In the genomic region with DNA sequence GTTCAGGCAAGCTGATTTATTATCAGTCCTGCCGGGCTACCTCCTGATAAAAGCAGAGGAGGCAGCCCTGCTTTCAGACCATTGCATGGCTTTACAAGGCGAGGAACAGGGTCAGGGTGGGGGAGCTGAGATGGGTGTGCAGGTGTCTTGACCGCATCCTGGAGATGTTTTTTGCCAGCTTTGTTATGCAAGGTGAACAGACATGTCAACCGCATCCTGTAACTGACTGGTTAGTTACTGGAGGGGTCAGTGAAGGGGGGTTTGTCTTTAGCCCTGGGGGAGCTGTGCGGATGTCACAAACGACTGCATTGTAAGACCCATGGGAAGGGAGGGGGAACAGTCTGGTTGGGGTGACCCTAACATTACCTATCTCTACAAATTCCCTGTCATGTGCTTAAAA, we compare ENCODE assay signal across 17 cellular contexts. TPM values are rescaled to one million over a fixed set of nuclear protein-coding genes. Genes with fewer than 3 reads are reported as not detected.
DNase-seq lines count a peak whose midpoint lies in the region; ATAC-seq and TF ChIP-seq lines count a peak whose summit lies in the region.
"Had no signal": no experiment of that assay in that cellular context is flagged by ENCODE, and none has a peak within 500 bp of the region (broad histone marks: within the 10 kb centered on the region; RNA-seq: fewer than 3 reads in every experiment).

No MANE protein-coding gene starts in this region.

- no peak overlapping the region for H3K27ac Mint-ChIP-seq in effector memory CD8-positive, alpha-beta T cell
- no peak overlapping the region for H3K27ac Mint-ChIP-seq in naive thymus-derived CD8-positive, alpha-beta T cell
- H3K27ac Mint-ChIP-seq: activated naive CD4-positive, alpha-beta T cell treated with anti-CD3 and anti-CD28 coated beads, Interleukin-2, amount 50 U/mL, for 72 hours; T-helper 17 cell had no signal

- H3K36me3 ChIP-seq in gastroesophageal sphincter, result no peaks in the 10 kb centered on the region
- H3K36me3 ChIP-seq: sigmoid colon had no signal

- H3K9me3 ChIP-seq in gastroesophageal sphincter, result no peaks in the 10 kb centered on the region

- TF ChIP-seq POLR2A in gastroesophageal sphincter (IDR thresholded peaks at IDR 0.05), result no peak

- ATAC-seq in GM18858 (IDR thresholded peaks at IDR 0.05; ENCODE audit: unreplicated experiment), result peak; percentile 60
- peak; percentile 48 for ATAC-seq in GM21717 (IDR thresholded peaks at IDR 0.05; ENCODE audit: unreplicated experiment)
- peak; percentile 74 for ATAC-seq in HG03280 (IDR thresholded peaks at IDR 0.05; ENCODE audit: unreplicated experiment)
- peak; percentile 61 for ATAC-seq in effector memory CD8-positive, alpha-beta T cell (replicated peaks)
- ATAC-seq in naive thymus-derived CD8-positive, alpha-beta T cell, result no peak
- ATAC-seq in gastroesophageal sphincter, result no peak
- ATAC-seq: activated naive CD4-positive, alpha-beta T cell treated with anti-CD3 and anti-CD28 coated beads, Interleukin-2, amount 50 U/mL, for 72 hours; left lobe of liver; PC-3; T-helper 17 cell had no signal

- H3K27me3 ChIP-seq in gastroesophageal sphincter, result no peaks in the 10 kb centered on the region
- H3K27me3 ChIP-seq: sigmoid colon had no signal

- H3K27me3 Mint-ChIP-seq in effector memory CD8-positive, alpha-beta T cell, result no peaks in the 10 kb centered on the region
- H3K27me3 Mint-ChIP-seq in naive thymus-derived CD8-positive, alpha-beta T cell, result no peaks in the 10 kb centered on the region
- H3K27me3 Mint-ChIP-seq: T-helper 17 cell had no signal

- H3K27ac ChIP-seq in gastroesophageal sphincter, result no peak overlapping the region
- H3K27ac ChIP-seq: C4-2B, sigmoid colon had no signal

- H3K4me3 Mint-ChIP-seq in effector memory CD8-positive, alpha-beta T cell, result no peak overlapping the region
- H3K4me3 Mint-ChIP-seq in naive thymus-derived CD8-positive, alpha-beta T cell, result no peak overlapping the region
- H3K4me3 Mint-ChIP-seq: T-helper 17 cell had no signal

- H3K9me3 Mint-ChIP-seq in effector memory CD8-positive, alpha-beta T cell, result peaks cover 0 to 5% of the 10 kb centered on the region in 2 donors
- peaks cover 0 to 6% (median 0%) of the 10 kb centered on the region in 9 donors for H3K9me3 Mint-ChIP-seq in naive thymus-derived CD8-positive, alpha-beta T cell
- H3K9me3 Mint-ChIP-seq: activated naive CD4-positive, alpha-beta T cell treated with anti-CD3 and anti-CD28 coated beads, Interleukin-2, amount 50 U/mL, for 72 hours had no signal

- POLR2A ChIA-PET in naive thymus-derived CD8-positive, alpha-beta T cell (lab: Charles Lee), result no interaction called here

- WGBS in gastroesophageal sphincter (ENCODE audit: low coverage in 1 of 2), 2 donors, result 60% methylated on average over 3 of the region's 6 CpGs; no CpG with 5 or more reads in 1 of the 2 donors

- no peak for DNase-seq in effector memory CD8-positive, alpha-beta T cell
- no peak for DNase-seq in naive thymus-derived CD8-positive, alpha-beta T cell
- DNase-seq in GM20000 (ENCODE audit: low spot score) (no peak), COR-L47 (lab: John Stamatoyannopoulos, UW) (no peak)
- DNase-seq: central memory CD4-positive, alpha-beta T cell; IMR-90; NCI-H2029 treated with DMSO at 0.1 percent for 48 hours; PC-3; sigmoid colon; T-helper 17 cell had no signal

- no peaks in the 10 kb centered on the region for H3K4me1 ChIP-seq in gastroesophageal sphincter
- H3K4me1 ChIP-seq: sigmoid colon had no signal

- no peak overlapping the region for H3K4me3 ChIP-seq in gastroesophageal sphincter
- H3K4me3 ChIP-seq: sigmoid colon had no signal

- no peaks in the 10 kb centered on the region for H3K36me3 Mint-ChIP-seq in effector memory CD8-positive, alpha-beta T cell (ENCODE audit: insufficient read depth)
- no peaks in the 10 kb centered on the region for H3K36me3 Mint-ChIP-seq in naive thymus-derived CD8-positive, alpha-beta T cell
- H3K36me3 Mint-ChIP-seq: activated naive CD4-positive, alpha-beta T cell treated with anti-CD3 and anti-CD28 coated beads, Interleukin-2, amount 50 U/mL, for 72 hours had no signal

- no peak for TF ChIP-seq EP300 in gastroesophageal sphincter (IDR thresholded peaks at IDR 0.05)

- H3K4me1 Mint-ChIP-seq in effector memory CD8-positive, alpha-beta T cell (ENCODE audit: low read depth in 2 of 2), result no peaks in the 10 kb centered on the region
- no peaks in the 10 kb centered on the region for H3K4me1 Mint-ChIP-seq in naive thymus-derived CD8-positive, alpha-beta T cell
- H3K4me1 Mint-ChIP-seq: T-helper 17 cell had no signal

- TF ChIP-seq CTCF in gastroesophageal sphincter (IDR thresholded peaks at IDR 0.05) (no peak), GM20000 (IDR thresholded peaks at IDR 0.05; ENCODE audit: extremely low read depth, missing control alignments) (no peak)

RNA-seq across cellular contexts. Expression of a gene that starts 10.0 kb away (rescaled TPM):
- not detected for total RNA-seq in naive thymus-derived CD8-positive, alpha-beta T cell
- not detected for polyA plus RNA-seq in naive thymus-derived CD8-positive, alpha-beta T cell
- not detected for total RNA-seq in gastroesophageal sphincter
- total RNA-seq: activated naive CD4-positive, alpha-beta T cell treated with anti-CD3 and anti-CD28 coated beads, Interleukin-2, amount 50 U/mL, for 72 hours; IMR-90; left lobe of liver; PC-3; sigmoid colon; T-helper 17 cell had no signal
- polyA plus RNA-seq: IMR-90, sigmoid colon had no signal

Comparison
In these comparisons a context has a peak if more than half of its experiments do, and no peak if none do; other contexts are left out.
1. ATAC-seq: peak in GM18858 (single experiment), GM21717 (single experiment), HG03280 (single experiment) and effector memory CD8-positive, alpha-beta T cell (single experiment); none in naive thymus-derived CD8-positive, alpha-beta T cell (0 of 2) and gastroesophageal sphincter (single experiment).